In the genomic region with DNA sequence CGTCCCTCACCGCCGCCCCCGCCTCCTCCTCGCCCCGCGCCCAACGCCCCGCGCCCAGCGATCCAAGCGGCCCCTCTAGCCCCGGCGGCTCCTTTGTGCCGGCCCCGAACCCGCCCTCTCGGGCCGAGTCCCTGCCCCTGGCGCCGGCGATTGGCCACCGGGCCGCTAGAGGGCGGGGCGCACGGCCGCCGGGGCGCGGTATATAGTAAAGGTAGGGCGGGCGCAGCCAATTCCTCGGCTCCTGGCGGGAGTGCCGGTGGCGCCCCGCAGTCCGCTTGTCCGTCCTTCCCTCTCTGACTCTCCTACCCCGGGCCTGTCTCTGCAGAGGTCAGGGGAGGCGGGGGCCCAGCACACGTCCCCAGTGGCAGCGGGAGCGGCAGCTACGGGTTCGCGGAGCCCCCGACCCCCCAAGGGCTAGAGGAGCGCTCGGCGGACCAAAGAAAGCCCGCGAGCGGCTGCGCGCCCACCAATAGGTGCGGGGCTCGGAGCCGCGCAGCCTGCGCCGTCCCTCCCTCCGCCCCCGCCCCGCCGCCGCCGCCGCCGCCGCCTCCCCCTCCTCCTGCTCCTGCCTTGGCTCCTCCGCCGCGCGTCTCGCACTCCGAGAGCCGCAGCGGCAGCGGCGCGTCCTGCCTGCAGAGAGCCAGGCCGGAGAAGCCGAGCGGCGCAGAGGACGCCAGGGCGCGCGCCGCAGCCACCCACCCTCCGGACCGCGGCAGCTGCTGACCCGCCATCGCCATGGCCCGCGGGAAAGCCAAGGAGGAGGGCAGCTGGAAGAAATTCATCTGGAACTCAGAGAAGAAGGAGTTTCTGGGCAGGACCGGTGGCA, we compare ENCODE assay signal across 1 cellular context.
TF ChIP-seq lines count a peak whose summit lies in the region.

A gene (plus strand): TSS at position 596 of the 826 bp plus-strand sequence. CDS start 140 bp downstream, at position 736.

TF ChIP-seq in K562, 482 proteins besides CTCF, POLR2A, EP300 and RAD21 (continued from another document and continues in another):
- TF ChIP-seq, protein P1, sequence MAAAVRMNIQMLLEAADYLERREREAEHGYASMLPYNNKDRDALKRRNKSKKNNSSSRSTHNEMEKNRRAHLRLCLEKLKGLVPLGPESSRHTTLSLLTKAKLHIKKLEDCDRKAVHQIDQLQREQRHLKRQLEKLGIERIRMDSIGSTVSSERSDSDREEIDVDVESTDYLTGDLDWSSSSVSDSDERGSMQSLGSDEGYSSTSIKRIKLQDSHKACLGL (CRISPR knock-in tag; IDR thresholded peaks at IDR 0.05; ENCODE audit: borderline replicate concordance, poor library complexity, severe bottlenecking) = no peak
- TF ChIP-seq RBBP5 (IDR thresholded peaks at IDR 0.05; ENCODE audit: borderline replicate concordance, insufficient read depth, low read length, poor library complexity, severe bottlenecking) (no peak), CBX1 (IDR thresholded peaks at IDR 0.05; ENCODE audit: low read depth) (peak; percentile 11; the same call in 1 of the 2 replicates), CXXC5 (CRISPR knock-in tag; IDR thresholded peaks at IDR 0.05) (peak; percentile 63; the same call in 1 of the 2 replicates), RHOXF2B (CRISPR knock-in tag; conservative IDR thresholded peaks at IDR 0.05) (no peak), GABPB1 (CRISPR knock-in tag; IDR thresholded peaks at IDR 0.05) (peak; percentile 58; the same call in 1 of the 2 replicates), ZNF274 (IDR thresholded peaks at IDR 0.05; ENCODE audit: borderline replicate concordance, low read depth, low read length) (no peak), MAZ (CRISPR knock-in tag; conservative IDR thresholded peaks at IDR 0.05 in 1 of 2, IDR thresholded peaks at IDR 0.05 in 1 of 2) (peak in 1 of 2 experiments; percentile 63; a peak in 2 of 4 replicates), ATF1 (CRISPR knock-in tag; IDR thresholded peaks at IDR 0.05) (no peak), ATF1 (tag; IDR thresholded peaks at IDR 0.05) (no peak), ZC3H11A (IDR thresholded peaks at IDR 0.05; ENCODE audit: low read depth, low read length) (no peak), NCOA4 (IDR thresholded peaks at IDR 0.05; ENCODE audit: partially characterized antibody) (no peak), CCNT2 (IDR thresholded peaks at IDR 0.05; ENCODE audit: borderline replicate concordance, extremely low read depth, insufficient read length, low read depth, low read length) (peak; percentile 37), RBM15 (IDR thresholded peaks at IDR 0.05; ENCODE audit: insufficient read depth, low read length) (no peak), TEAD1 (CRISPR knock-in tag; IDR thresholded peaks at IDR 0.05) (no peak), KLF13 (tag; IDR thresholded peaks at IDR 0.05; ENCODE audit: borderline replicate concordance, low read depth) (no peak), ZNF507 (tag; conservative IDR thresholded peaks at IDR 0.05) (no peak), TAL1 (IDR thresholded peaks at IDR 0.05) (no peak), TRIM28 (IDR thresholded peaks at IDR 0.05) (peak; percentile 41; the same call in 1 of the 2 replicates), EZH2 (IDR thresholded peaks at IDR 0.05; ENCODE audit: borderline replicate concordance, low read depth, low read length) (no peak), ZNF146 (CRISPR knock-in tag; IDR thresholded peaks at IDR 0.05; ENCODE audit: unreplicated experiment) (no peak), TRIM24 (IDR thresholded peaks at IDR 0.05) (peak in 1 of 2 experiments; percentile 43; a peak in 1 of 4 replicates), TCF3 (CRISPR knock-in tag; IDR thresholded peaks at IDR 0.05) (no peak), SP1 (CRISPR knock-in tag; IDR thresholded peaks at IDR 0.05) (no peak; the same call in none of the 2 replicates), NR3C1 (CRISPR knock-in tag; IDR thresholded peaks at IDR 0.05) (0 out of 2 replicates have a peak, but pooled peaks have one; percentile 5), ZNF12 (CRISPR knock-in tag; IDR thresholded peaks at IDR 0.05) (no peak), LARP7 (IDR thresholded peaks at IDR 0.05) (no peak), TBP (optimal IDR thresholded peaks at IDR 0.05; ENCODE audit: low read depth, low read length) (peak; percentile 85), PPARD (CRISPR knock-in tag; IDR thresholded peaks at IDR 0.05) (no peak), ZNF121 (CRISPR knock-in tag; conservative IDR thresholded peaks at IDR 0.05) (no peak), POLR2H (tag; IDR thresholded peaks at IDR 0.05; ENCODE audit: low read depth) (no peak), HOXB6 (CRISPR knock-in tag; IDR thresholded peaks at IDR 0.05; ENCODE audit: borderline replicate concordance) (no peak), NCOR1 (IDR thresholded peaks at IDR 0.05) (no peak), HNRNPL (IDR thresholded peaks at IDR 0.05; ENCODE audit: low read depth, low read length) (no peak)
- TF ChIP-seq, protein P2, sequence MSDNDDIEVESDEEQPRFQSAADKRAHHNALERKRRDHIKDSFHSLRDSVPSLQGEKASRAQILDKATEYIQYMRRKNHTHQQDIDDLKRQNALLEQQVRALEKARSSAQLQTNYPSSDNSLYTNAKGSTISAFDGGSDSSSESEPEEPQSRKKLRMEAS (CRISPR knock-in tag; IDR thresholded peaks at IDR 0.05) = no peak; the same call in 1 of the 2 replicates
- TF ChIP-seq, protein P3, sequence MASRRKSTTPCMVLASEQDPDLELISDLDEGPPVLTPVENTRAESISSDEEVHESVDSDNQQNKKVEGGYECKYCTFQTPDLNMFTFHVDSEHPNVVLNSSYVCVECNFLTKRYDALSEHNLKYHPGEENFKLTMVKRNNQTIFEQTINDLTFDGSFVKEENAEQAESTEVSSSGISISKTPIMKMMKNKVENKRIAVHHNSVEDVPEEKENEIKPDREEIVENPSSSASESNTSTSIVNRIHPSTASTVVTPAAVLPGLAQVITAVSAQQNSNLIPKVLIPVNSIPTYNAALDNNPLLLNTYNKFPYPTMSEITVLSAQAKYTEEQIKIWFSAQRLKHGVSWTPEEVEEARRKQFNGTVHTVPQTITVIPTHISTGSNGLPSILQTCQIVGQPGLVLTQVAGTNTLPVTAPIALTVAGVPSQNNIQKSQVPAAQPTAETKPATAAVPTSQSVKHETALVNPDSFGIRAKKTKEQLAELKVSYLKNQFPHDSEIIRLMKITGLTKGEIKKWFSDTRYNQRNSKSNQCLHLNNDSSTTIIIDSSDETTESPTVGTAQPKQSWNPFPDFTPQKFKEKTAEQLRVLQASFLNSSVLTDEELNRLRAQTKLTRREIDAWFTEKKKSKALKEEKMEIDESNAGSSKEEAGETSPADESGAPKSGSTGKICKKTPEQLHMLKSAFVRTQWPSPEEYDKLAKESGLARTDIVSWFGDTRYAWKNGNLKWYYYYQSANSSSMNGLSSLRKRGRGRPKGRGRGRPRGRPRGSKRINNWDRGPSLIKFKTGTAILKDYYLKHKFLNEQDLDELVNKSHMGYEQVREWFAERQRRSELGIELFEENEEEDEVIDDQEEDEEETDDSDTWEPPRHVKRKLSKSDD (conservative IDR thresholded peaks at IDR 0.05; ENCODE audit: low read length) = no peak
- TF ChIP-seq, protein P4, sequence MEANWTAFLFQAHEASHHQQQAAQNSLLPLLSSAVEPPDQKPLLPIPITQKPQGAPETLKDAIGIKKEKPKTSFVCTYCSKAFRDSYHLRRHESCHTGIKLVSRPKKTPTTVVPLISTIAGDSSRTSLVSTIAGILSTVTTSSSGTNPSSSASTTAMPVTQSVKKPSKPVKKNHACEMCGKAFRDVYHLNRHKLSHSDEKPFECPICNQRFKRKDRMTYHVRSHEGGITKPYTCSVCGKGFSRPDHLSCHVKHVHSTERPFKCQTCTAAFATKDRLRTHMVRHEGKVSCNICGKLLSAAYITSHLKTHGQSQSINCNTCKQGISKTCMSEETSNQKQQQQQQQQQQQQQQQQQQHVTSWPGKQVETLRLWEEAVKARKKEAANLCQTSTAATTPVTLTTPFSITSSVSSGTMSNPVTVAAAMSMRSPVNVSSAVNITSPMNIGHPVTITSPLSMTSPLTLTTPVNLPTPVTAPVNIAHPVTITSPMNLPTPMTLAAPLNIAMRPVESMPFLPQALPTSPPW (CRISPR knock-in tag; IDR thresholded peaks at IDR 0.05) = peak; percentile 58; the same call in 1 of the 2 replicates
- TF ChIP-seq, protein P5, sequence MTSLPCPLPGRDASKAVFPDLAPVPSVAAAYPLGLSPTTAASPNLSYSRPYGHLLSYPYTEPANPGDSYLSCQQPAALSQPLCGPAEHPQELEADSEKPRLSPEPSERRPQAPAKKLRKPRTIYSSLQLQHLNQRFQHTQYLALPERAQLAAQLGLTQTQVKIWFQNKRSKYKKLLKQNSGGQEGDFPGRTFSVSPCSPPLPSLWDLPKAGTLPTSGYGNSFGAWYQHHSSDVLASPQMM (CRISPR knock-in tag; IDR thresholded peaks at IDR 0.05) = no peak
- TF ChIP-seq, protein P6, sequence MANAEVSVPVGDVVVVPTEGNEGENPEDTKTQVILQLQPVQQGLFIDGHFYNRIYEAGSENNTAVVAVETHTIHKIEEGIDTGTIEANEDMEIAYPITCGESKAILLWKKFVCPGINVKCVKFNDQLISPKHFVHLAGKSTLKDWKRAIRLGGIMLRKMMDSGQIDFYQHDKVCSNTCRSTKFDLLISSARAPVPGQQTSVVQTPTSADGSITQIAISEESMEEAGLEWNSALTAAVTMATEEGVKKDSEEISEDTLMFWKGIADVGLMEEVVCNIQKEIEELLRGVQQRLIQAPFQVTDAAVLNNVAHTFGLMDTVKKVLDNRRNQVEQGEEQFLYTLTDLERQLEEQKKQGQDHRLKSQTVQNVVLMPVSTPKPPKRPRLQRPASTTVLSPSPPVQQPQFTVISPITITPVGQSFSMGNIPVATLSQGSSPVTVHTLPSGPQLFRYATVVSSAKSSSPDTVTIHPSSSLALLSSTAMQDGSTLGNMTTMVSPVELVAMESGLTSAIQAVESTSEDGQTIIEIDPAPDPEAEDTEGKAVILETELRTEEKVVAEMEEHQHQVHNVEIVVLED (CRISPR knock-in tag; IDR thresholded peaks at IDR 0.05) = no peak
- TF ChIP-seq, protein P7, sequence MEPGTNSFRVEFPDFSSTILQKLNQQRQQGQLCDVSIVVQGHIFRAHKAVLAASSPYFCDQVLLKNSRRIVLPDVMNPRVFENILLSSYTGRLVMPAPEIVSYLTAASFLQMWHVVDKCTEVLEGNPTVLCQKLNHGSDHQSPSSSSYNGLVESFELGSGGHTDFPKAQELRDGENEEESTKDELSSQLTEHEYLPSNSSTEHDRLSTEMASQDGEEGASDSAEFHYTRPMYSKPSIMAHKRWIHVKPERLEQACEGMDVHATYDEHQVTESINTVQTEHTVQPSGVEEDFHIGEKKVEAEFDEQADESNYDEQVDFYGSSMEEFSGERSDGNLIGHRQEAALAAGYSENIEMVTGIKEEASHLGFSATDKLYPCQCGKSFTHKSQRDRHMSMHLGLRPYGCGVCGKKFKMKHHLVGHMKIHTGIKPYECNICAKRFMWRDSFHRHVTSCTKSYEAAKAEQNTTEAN (CRISPR knock-in tag; IDR thresholded peaks at IDR 0.05) = 0 out of 2 replicates have a peak, but pooled peaks have one; percentile 2
- TF ChIP-seq, protein P8, sequence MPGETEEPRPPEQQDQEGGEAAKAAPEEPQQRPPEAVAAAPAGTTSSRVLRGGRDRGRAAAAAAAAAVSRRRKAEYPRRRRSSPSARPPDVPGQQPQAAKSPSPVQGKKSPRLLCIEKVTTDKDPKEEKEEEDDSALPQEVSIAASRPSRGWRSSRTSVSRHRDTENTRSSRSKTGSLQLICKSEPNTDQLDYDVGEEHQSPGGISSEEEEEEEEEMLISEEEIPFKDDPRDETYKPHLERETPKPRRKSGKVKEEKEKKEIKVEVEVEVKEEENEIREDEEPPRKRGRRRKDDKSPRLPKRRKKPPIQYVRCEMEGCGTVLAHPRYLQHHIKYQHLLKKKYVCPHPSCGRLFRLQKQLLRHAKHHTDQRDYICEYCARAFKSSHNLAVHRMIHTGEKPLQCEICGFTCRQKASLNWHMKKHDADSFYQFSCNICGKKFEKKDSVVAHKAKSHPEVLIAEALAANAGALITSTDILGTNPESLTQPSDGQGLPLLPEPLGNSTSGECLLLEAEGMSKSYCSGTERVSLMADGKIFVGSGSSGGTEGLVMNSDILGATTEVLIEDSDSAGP (CRISPR knock-in tag; IDR thresholded peaks at IDR 0.05) = no peak
- TF ChIP-seq, protein P9, sequence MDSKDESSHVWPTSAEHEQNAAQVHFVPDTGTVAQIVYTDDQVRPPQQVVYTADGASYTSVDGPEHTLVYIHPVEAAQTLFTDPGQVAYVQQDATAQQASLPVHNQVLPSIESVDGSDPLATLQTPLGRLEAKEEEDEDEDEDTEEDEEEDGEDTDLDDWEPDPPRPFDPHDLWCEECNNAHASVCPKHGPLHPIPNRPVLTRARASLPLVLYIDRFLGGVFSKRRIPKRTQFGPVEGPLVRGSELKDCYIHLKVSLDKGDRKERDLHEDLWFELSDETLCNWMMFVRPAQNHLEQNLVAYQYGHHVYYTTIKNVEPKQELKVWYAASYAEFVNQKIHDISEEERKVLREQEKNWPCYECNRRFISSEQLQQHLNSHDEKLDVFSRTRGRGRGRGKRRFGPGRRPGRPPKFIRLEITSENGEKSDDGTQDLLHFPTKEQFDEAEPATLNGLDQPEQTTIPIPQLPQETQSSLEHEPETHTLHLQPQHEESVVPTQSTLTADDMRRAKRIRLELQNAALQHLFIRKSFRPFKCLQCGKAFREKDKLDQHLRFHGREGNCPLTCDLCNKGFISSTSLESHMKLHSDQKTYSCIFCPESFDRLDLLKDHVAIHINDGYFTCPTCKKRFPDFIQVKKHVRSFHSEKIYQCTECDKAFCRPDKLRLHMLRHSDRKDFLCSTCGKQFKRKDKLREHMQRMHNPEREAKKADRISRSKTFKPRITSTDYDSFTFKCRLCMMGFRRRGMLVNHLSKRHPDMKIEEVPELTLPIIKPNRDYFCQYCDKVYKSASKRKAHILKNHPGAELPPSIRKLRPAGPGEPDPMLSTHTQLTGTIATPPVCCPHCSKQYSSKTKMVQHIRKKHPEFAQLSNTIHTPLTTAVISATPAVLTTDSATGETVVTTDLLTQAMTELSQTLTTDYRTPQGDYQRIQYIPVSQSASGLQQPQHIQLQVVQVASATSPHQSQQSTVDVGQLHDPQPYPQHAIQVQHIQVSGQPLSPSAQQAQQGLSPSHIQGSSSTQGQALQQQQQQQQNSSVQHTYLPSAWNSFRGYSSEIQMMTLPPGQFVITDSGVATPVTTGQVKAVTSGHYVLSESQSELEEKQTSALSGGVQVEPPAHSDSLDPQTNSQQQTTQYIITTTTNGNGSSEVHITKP (IDR thresholded peaks at IDR 0.05; ENCODE audit: partially characterized antibody) = peak; percentile 78
- TF ChIP-seq, protein P10, sequence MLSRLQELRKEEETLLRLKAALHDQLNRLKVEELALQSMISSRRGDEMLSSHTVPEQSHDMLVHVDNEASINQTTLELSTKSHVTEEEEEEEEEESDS (CRISPR knock-in tag; IDR thresholded peaks at IDR 0.05) = no peak
- TF ChIP-seq, protein P11, sequence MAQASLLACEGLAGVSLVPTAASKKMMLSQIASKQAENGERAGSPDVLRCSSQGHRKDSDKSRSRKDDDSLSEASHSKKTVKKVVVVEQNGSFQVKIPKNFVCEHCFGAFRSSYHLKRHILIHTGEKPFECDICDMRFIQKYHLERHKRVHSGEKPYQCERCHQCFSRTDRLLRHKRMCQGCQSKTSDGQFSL (CRISPR knock-in tag; IDR thresholded peaks at IDR 0.05) = no peak
- TF ChIP-seq, protein P11 (tag; IDR thresholded peaks at IDR 0.05) = no peak
- TF ChIP-seq, protein P12, sequence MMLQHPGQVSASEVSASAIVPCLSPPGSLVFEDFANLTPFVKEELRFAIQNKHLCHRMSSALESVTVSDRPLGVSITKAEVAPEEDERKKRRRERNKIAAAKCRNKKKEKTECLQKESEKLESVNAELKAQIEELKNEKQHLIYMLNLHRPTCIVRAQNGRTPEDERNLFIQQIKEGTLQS (IDR thresholded peaks at IDR 0.05) = no peak
- TF ChIP-seq, protein P12 (CRISPR knock-in tag; conservative IDR thresholded peaks at IDR 0.05) = no peak
